In the genomic region with DNA sequence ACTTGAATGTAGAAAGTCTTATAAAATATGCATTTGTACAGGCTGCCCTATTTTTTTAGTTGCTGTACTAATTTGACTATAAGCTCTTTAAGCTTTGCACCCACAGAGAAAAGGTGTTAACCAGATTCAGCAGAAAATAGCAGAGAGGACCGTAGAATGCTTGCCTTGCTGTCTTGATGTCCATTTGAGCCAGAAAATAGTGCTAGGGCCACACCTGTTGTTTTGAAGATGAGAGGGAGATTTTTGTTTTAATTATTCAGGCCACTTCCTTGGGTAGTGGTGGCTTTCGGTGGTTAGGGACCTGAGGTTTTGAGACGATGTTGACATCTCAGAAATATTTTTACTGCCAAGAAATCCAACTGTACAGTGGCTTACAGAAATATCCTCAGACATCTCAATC, we compare ENCODE assay signal across 17 cellular contexts.
DNase-seq lines count a peak whose midpoint lies in the region; ATAC-seq and TF ChIP-seq lines count a peak whose summit lies in the region.
"Had no signal": no experiment of that assay in that cellular context is flagged by ENCODE, and none has a peak within 500 bp of the region (broad histone marks: within the 10 kb centered on the region; RNA-seq: fewer than 3 reads in every experiment).

No MANE protein-coding gene starts in this region.

- no peak overlapping the region for H3K27ac ChIP-seq in GM23338 (ENCODE audit: low read depth)

- H3K9me3 Mint-ChIP-seq in GM23338 = no peaks in the 10 kb centered on the region

- H3K36me3 ChIP-seq in GM23338 (ENCODE audit: insufficient read depth) = no peaks in the 10 kb centered on the region

- peak; percentile 82 for ATAC-seq in GM18498 (IDR thresholded peaks at IDR 0.05; ENCODE audit: unreplicated experiment)
- peak; percentile 80 for ATAC-seq in GM19395 (IDR thresholded peaks at IDR 0.05; ENCODE audit: unreplicated experiment)
- peak; percentile 54 for ATAC-seq in HG02973 (IDR thresholded peaks at IDR 0.05; ENCODE audit: unreplicated experiment)
- no peak for ATAC-seq in T-helper 17 cell
- no peak for ATAC-seq in GM23338
- ATAC-seq: sciatic nerve, T-cell had no signal

- peaks cover 14% of the 10 kb centered on the region; the same call in 1 of the 2 replicates for H3K4me1 ChIP-seq in GM23338 (ENCODE audit: insufficient read depth)

- no peak overlapping the region for H3K4me3 ChIP-seq in GM23338

- H3F3A ChIP-seq in GM23338 (replicated peaks; ENCODE audit: low read depth) = no peaks in the 10 kb centered on the region

- H3K4me2 ChIP-seq in GM23338 = no peak overlapping the region

- no peak overlapping the region for H2AFZ ChIP-seq in GM23338

- no peaks in the 10 kb centered on the region for H3K79me2 ChIP-seq in GM23338 (replicated peaks; ENCODE audit: insufficient read depth)

- H3K27ac Mint-ChIP-seq in T-helper 17 cell (no peak overlapping the region), GM23338 (no peak overlapping the region)
- H3K27ac Mint-ChIP-seq: T-cell had no signal

- no peak for TF ChIP-seq CTCF in GM23338 (conservative IDR thresholded peaks at IDR 0.05; ENCODE audit: low read depth in 2 of 2)

- no peak overlapping the region for H3K4me3 Mint-ChIP-seq in T-helper 17 cell
- H3K4me3 Mint-ChIP-seq in GM23338 = no peak overlapping the region
- H3K4me3 Mint-ChIP-seq: T-cell had no signal

- H3K27me3 ChIP-seq in GM23338 (ENCODE audit: insufficient read depth) = no peaks in the 10 kb centered on the region

- H3K36me3 Mint-ChIP-seq in T-helper 17 cell (ENCODE audit: low read depth) (no peaks in the 10 kb centered on the region), GM23338 (ENCODE audit: low read depth) (no peaks in the 10 kb centered on the region)
- H3K36me3 Mint-ChIP-seq: T-cell had no signal

- H3K9me3 ChIP-seq in T-helper 17 cell (ENCODE audit: control insufficient read depth, low read length, poor library complexity, severe bottlenecking) = peaks cover 2% of the 10 kb centered on the region

- DNase-seq in NCI-H1417 treated with DMSO at 0.1 percent for 48 hours (lab: John Stamatoyannopoulos, UW) = peak; percentile 70
- no peak for DNase-seq in HPDE6-E6E7 (ENCODE audit: extremely low spot score)
- DNase-seq in T-helper 17 cell = no peak
- no peak for DNase-seq in GM23338 (ENCODE audit: low spot score)
- DNase-seq in NCI-H146 treated with DMSO at 0.1 percent for 48 hours (lab: John Stamatoyannopoulos, UW; ENCODE audit: unreplicated experiment) = no peak
- DNase-seq: ACHN; activated naive CD4-positive, alpha-beta T cell; cortex of kidney; NCI-H526 treated with DMSO at 0.1 percent for 48 hours; occipital lobe; stimulated activated CD4-positive, alpha-beta T cell treated with anti-CD3 and anti-CD28 coated beads, Interleukin-4, amount 100 ng/mL, for 24 hours; T-cell; trophoblast cell had no signal

- H3K9me2 ChIP-seq in GM23338 (ENCODE audit: insufficient read depth) = 0 out of 2 replicates have a peak, but pooled peaks cover 3% of the 10 kb centered on the region

- H3K27me3 Mint-ChIP-seq in T-helper 17 cell = no peaks in the 10 kb centered on the region
- H3K27me3 Mint-ChIP-seq in GM23338 (ENCODE audit: insufficient read depth, low read depth, poor library complexity) = no peaks in the 10 kb centered on the region
- H3K27me3 Mint-ChIP-seq: T-cell had no signal

- no peaks in the 10 kb centered on the region for H3K4me1 Mint-ChIP-seq in T-helper 17 cell
- peaks cover 16% of the 10 kb centered on the region for H3K4me1 Mint-ChIP-seq in GM23338

- no peaks in the 10 kb centered on the region for H4K20me1 ChIP-seq in GM23338 (replicated peaks; ENCODE audit: insufficient read depth)

TF ChIP-seq in GM23338, 12 proteins besides CTCF, POLR2A, EP300 and RAD21:
- no peak for TF ChIP-seq EZH2 (IDR thresholded peaks at IDR 0.05; ENCODE audit: low read depth, unreplicated experiment)
- TF ChIP-seq NANOG (IDR thresholded peaks at IDR 0.05; ENCODE audit: borderline replicate concordance) = no peak
- TF ChIP-seq CREB1 (CRISPR knock-in tag; IDR thresholded peaks at IDR 0.05; ENCODE audit: low read depth) = no peak
- TF ChIP-seq, protein P1, sequence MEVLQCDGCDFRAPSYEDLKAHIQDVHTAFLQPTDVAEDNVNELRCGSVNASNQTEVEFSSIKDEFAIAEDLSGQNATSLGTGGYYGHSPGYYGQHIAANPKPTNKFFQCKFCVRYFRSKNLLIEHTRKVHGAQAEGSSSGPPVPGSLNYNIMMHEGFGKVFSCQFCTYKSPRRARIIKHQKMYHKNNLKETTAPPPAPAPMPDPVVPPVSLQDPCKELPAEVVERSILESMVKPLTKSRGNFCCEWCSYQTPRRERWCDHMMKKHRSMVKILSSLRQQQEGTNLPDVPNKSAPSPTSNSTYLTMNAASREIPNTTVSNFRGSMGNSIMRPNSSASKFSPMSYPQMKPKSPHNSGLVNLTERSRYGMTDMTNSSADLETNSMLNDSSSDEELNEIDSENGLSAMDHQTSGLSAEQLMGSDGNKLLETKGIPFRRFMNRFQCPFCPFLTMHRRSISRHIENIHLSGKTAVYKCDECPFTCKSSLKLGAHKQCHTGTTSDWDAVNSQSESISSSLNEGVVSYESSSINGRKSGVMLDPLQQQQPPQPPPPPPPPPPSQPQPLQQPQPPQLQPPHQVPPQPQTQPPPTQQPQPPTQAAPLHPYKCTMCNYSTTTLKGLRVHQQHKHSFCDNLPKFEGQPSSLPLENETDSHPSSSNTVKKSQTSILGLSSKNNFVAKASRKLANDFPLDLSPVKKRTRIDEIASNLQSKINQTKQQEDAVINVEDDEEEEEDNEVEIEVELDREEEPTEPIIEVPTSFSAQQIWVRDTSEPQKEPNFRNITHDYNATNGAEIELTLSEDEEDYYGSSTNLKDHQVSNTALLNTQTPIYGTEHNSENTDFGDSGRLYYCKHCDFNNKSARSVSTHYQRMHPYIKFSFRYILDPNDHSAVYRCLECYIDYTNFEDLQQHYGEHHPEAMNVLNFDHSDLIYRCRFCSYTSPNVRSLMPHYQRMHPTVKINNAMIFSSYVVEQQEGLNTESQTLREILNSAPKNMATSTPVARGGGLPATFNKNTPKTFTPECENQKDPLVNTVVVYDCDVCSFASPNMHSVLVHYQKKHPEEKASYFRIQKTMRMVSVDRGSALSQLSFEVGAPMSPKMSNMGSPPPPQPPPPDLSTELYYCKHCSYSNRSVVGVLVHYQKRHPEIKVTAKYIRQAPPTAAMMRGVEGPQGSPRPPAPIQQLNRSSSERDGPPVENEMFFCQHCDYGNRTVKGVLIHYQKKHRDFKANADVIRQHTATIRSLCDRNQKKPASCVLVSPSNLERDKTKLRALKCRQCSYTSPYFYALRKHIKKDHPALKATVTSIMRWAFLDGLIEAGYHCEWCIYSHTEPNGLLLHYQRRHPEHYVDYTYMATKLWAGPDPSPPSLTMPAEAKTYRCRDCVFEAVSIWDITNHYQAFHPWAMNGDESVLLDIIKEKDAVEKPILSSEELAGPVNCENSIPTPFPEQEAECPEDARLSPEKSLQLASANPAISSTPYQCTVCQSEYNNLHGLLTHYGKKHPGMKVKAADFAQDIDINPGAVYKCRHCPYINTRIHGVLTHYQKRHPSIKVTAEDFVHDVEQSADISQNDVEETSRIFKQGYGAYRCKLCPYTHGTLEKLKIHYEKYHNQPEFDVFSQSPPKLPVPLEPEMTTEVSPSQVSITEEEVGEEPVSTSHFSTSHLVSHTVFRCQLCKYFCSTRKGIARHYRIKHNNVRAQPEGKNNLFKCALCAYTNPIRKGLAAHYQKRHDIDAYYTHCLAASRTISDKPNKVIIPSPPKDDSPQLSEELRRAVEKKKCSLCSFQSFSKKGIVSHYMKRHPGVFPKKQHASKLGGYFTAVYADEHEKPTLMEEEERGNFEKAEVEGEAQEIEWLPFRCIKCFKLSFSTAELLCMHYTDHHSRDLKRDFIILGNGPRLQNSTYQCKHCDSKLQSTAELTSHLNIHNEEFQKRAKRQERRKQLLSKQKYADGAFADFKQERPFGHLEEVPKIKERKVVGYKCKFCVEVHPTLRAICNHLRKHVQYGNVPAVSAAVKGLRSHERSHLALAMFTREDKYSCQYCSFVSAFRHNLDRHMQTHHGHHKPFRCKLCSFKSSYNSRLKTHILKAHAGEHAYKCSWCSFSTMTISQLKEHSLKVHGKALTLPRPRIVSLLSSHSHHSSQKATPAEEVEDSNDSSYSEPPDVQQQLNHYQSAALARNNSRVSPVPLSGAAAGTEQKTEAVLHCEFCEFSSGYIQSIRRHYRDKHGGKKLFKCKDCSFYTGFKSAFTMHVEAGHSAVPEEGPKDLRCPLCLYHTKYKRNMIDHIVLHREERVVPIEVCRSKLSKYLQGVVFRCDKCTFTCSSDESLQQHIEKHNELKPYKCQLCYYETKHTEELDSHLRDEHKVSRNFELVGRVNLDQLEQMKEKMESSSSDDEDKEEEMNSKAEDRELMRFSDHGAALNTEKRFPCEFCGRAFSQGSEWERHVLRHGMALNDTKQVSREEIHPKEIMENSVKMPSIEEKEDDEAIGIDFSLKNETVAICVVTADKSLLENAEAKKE (CRISPR knock-in tag; IDR thresholded peaks at IDR 0.05) = no peak
- TF ChIP-seq JUNB (IDR thresholded peaks at IDR 0.05; ENCODE audit: unreplicated experiment) = no peak
- no peak for TF ChIP-seq POLR2AphosphoS5 (IDR thresholded peaks at IDR 0.05; ENCODE audit: low read depth)
- TF ChIP-seq EZH2phosphoT487 (IDR thresholded peaks at IDR 0.05; ENCODE audit: unreplicated experiment) = no peak
- TF ChIP-seq, protein P2, sequence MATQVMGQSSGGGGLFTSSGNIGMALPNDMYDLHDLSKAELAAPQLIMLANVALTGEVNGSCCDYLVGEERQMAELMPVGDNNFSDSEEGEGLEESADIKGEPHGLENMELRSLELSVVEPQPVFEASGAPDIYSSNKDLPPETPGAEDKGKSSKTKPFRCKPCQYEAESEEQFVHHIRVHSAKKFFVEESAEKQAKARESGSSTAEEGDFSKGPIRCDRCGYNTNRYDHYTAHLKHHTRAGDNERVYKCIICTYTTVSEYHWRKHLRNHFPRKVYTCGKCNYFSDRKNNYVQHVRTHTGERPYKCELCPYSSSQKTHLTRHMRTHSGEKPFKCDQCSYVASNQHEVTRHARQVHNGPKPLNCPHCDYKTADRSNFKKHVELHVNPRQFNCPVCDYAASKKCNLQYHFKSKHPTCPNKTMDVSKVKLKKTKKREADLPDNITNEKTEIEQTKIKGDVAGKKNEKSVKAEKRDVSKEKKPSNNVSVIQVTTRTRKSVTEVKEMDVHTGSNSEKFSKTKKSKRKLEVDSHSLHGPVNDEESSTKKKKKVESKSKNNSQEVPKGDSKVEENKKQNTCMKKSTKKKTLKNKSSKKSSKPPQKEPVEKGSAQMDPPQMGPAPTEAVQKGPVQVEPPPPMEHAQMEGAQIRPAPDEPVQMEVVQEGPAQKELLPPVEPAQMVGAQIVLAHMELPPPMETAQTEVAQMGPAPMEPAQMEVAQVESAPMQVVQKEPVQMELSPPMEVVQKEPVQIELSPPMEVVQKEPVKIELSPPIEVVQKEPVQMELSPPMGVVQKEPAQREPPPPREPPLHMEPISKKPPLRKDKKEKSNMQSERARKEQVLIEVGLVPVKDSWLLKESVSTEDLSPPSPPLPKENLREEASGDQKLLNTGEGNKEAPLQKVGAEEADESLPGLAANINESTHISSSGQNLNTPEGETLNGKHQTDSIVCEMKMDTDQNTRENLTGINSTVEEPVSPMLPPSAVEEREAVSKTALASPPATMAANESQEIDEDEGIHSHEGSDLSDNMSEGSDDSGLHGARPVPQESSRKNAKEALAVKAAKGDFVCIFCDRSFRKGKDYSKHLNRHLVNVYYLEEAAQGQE (IDR thresholded peaks at IDR 0.05; ENCODE audit: unreplicated experiment) = no peak

Comparison
In these comparisons a context has a peak if more than half of its experiments do, and no peak if none do; other contexts are left out.
1. ATAC-seq: peak in GM18498 (single experiment), GM19395 (single experiment) and HG02973 (single experiment); none in T-helper 17 cell (single experiment) and GM23338 (single experiment).